8 cellular contexts compared by ENCODE assay signal in genomic region chr3:186108941-186109865, GRCh38. TPM values are rescaled to one million over a fixed set of nuclear protein-coding genes. Genes with fewer than 3 reads are reported as not detected.
DNase-seq lines count a peak whose midpoint lies in the region; TF ChIP-seq lines count a peak whose summit lies in the region.

ETV5 (minus strand) TSS chr3:186109089; CDS start chr3:186105868, 3,221 bp downstream.

- CTCF ChIA-PET in HEK293T (lab: Yijun Ruan, JAX), result interaction anchor here (0.7 kb wide), 1 partner anchor 166 kb away, joined by 3 read pairs; no protein-coding TSS in a partner anchor
- CTCF ChIA-PET in activated naive CD4-positive, alpha-beta T cell treated with anti-CD3 and anti-CD28 coated beads, Interleukin-2, amount 10 ng/mL, durations not matched to agents 7 days and 5 days (lab: Charles Lee), result interaction anchor here (0.8 to 1.2 kb wide), 2 partner anchors 133 to 150 kb away, joined by 3 read pairs; no protein-coding TSS in a partner anchor

- H3K9ac ChIP-seq in neural progenitor cell (peak within 1 kb of the TSS; percentile 18), stomach smooth muscle (ENCODE audit: low read length in 2 of 2) (peak within 1 kb of the TSS; percentile 71 to 83)

- H3K27me3 ChIP-seq in SJSA1 (replicated peaks) (no peaks in the 10 kb centered on the region), neural progenitor cell (peaks cover 93% of the 10 kb centered on the region), stomach smooth muscle (ENCODE audit: control insufficient read depth in 1 of 2, insufficient read depth in 2 of 2, low read length in 2 of 2) (peaks cover 10 to 12% of the 10 kb centered on the region in 2 donors)

- POLR2A ChIA-PET in HEK293T (lab: Yijun Ruan, JAX), result interaction anchor here (1.6 kb wide), 1 partner anchor 124 kb away, joined by 3 read pairs; no protein-coding TSS in a partner anchor

- H3K4me3 ChIP-seq in SJSA1 (peak within 1 kb of the TSS; percentile 64), neural progenitor cell (peak within 1 kb of the TSS; percentile 65), stomach smooth muscle (ENCODE audit: low read length in 2 of 2) (peak within 1 kb of the TSS; percentile 85 to 89)

- H3K9me3 ChIP-seq in SJSA1 (replicated peaks) (no peaks in the 10 kb centered on the region), neural progenitor cell (ENCODE audit: low read depth) (no peaks in the 10 kb centered on the region), stomach smooth muscle (ENCODE audit: control insufficient read depth in 2 of 2, low read length in 2 of 2) (no peaks in the 10 kb centered on the region)

- H3K27ac Mint-ChIP-seq in activated naive CD4-positive, alpha-beta T cell treated with anti-CD3 and anti-CD28 coated beads, Interleukin-2, amount 10 ng/mL, durations not matched to agents 7 days and 5 days, result no peak within 1 kb of the TSS
- peak within 1 kb of the TSS; percentile 80 for H3K27ac Mint-ChIP-seq in neural progenitor cell

- H4K20me1 ChIP-seq in neural progenitor cell (ENCODE audit: low read depth), result peaks cover 37% of the 10 kb centered on the region

- TF ChIP-seq CTCF in neural progenitor cell (IDR thresholded peaks at IDR 0.05), result no peak

- H3K9me3 Mint-ChIP-seq in activated naive CD4-positive, alpha-beta T cell treated with anti-CD3 and anti-CD28 coated beads, Interleukin-2, amount 10 ng/mL, durations not matched to agents 7 days and 5 days, result no peaks in the 10 kb centered on the region
- no peaks in the 10 kb centered on the region for H3K9me3 Mint-ChIP-seq in neural progenitor cell

- no peaks in the 10 kb centered on the region for H3K79me2 ChIP-seq in neural progenitor cell (ENCODE audit: low read depth)

- H3K4me1 Mint-ChIP-seq in activated naive CD4-positive, alpha-beta T cell treated with anti-CD3 and anti-CD28 coated beads, Interleukin-2, amount 10 ng/mL, durations not matched to agents 7 days and 5 days, result peaks cover 39% of the 10 kb centered on the region
- H3K4me1 Mint-ChIP-seq in neural progenitor cell, result peaks cover 53% of the 10 kb centered on the region

- DNase-seq in GM03348 (ENCODE audit: low spot score) (peak; percentile 99), HEK293T (ENCODE audit: extremely low spot score) (peak; percentile 88), MV-4-11 (lab: John Stamatoyannopoulos, UW) (peak; percentile 100), SJSA1 (ENCODE audit: low read depth in 1 of 2, low spot score in 2 of 2) (peak; percentile 99), foreskin melanocyte (peak; percentile 99), neural progenitor cell (ENCODE audit: low spot score) (peak; percentile 99)
- DNase-seq in activated naive CD4-positive, alpha-beta T cell treated with anti-CD3 and anti-CD28 coated beads, Interleukin-2, amount 10 ng/mL, durations not matched to agents 7 days and 5 days, result peak; percentile 97

- H3K36me3 Mint-ChIP-seq in activated naive CD4-positive, alpha-beta T cell treated with anti-CD3 and anti-CD28 coated beads, Interleukin-2, amount 10 ng/mL, durations not matched to agents 7 days and 5 days, result no peaks in the 10 kb centered on the region
- peaks cover 2% of the 10 kb centered on the region for H3K36me3 Mint-ChIP-seq in neural progenitor cell

- H3K27ac ChIP-seq in SJSA1, result peak within 1 kb of the TSS; percentile 70
- H3K27ac ChIP-seq in neural progenitor cell, result peak within 1 kb of the TSS; percentile 3
- peak within 1 kb of the TSS; percentile 77 for H3K27ac ChIP-seq in stomach smooth muscle (ENCODE audit: low read length)

- H3K4me3 Mint-ChIP-seq in activated naive CD4-positive, alpha-beta T cell treated with anti-CD3 and anti-CD28 coated beads, Interleukin-2, amount 10 ng/mL, durations not matched to agents 7 days and 5 days, result peak within 1 kb of the TSS; percentile 80
- peak within 1 kb of the TSS; percentile 88 for H3K4me3 Mint-ChIP-seq in neural progenitor cell

- peaks cover 29% of the 10 kb centered on the region for H3F3A ChIP-seq in neural progenitor cell (ENCODE audit: low read depth)

- H3K36me3 ChIP-seq in SJSA1, result peaks cover 13% of the 10 kb centered on the region
- H3K36me3 ChIP-seq in neural progenitor cell, result no peaks in the 10 kb centered on the region
- no peaks in the 10 kb centered on the region for H3K36me3 ChIP-seq in stomach smooth muscle (ENCODE audit: control insufficient read depth in 2 of 2, insufficient read depth in 2 of 2, low read length in 2 of 2)

- H2AFZ ChIP-seq in neural progenitor cell (replicated peaks), result peak within 1 kb of the TSS; percentile 29

- H3K27me3 Mint-ChIP-seq in activated naive CD4-positive, alpha-beta T cell treated with anti-CD3 and anti-CD28 coated beads, Interleukin-2, amount 10 ng/mL, durations not matched to agents 7 days and 5 days, result peaks cover 92% of the 10 kb centered on the region
- H3K27me3 Mint-ChIP-seq in neural progenitor cell (ENCODE audit: insufficient read depth, low read depth), result peaks cover 11% of the 10 kb centered on the region

- peak within 1 kb of the TSS; percentile 85 for H3K4me2 ChIP-seq in neural progenitor cell

- peaks cover 20% of the 10 kb centered on the region for H3K4me1 ChIP-seq in SJSA1 (replicated peaks)
- H3K4me1 ChIP-seq in neural progenitor cell, result peaks cover 25% of the 10 kb centered on the region
- H3K4me1 ChIP-seq in stomach smooth muscle (ENCODE audit: control insufficient read depth, insufficient read depth, low read length), result peaks cover 19% of the 10 kb centered on the region

TF ChIP-seq in HEK293T, 16 proteins besides CTCF, POLR2A, EP300 and RAD21:
- TF ChIP-seq FOXK2 (IDR thresholded peaks at IDR 0.05) (peak; percentile 93), TARDBP (IDR thresholded peaks at IDR 0.05) (no peak), L3MBTL2 (conservative IDR thresholded peaks at IDR 0.05) (no peak), PKNOX1 (IDR thresholded peaks at IDR 0.05) (peak; percentile 99)

RNA-seq across cellular contexts. Expression of gene ETV5, which starts in this region (rescaled TPM):
- total RNA-seq in SJSA1 (2014; rRNA removed; shearing (Covaris generic)), result 26.5 and 33.0 TPM in 2 replicates
- 12.5 and 16.3 TPM in 2 replicates for total RNA-seq in neural progenitor cell (ENCODE audit: low replicate concordance)

Comparison
In these comparisons a context has a peak if more than half of its experiments do, and no peak if none do; other contexts are left out.
1. Peak in every context shown above with its lines: DNase-seq, H3K4me3 ChIP-seq and H3K27ac ChIP-seq.
2. H3K27ac ChIP-seq: peak in every context shown above with its lines; median percentile 77 in stomach smooth muscle; 70 in SJSA1; 3 in neural progenitor cell.